21 cellular contexts compared by ENCODE assay signal in the genomic region with DNA sequence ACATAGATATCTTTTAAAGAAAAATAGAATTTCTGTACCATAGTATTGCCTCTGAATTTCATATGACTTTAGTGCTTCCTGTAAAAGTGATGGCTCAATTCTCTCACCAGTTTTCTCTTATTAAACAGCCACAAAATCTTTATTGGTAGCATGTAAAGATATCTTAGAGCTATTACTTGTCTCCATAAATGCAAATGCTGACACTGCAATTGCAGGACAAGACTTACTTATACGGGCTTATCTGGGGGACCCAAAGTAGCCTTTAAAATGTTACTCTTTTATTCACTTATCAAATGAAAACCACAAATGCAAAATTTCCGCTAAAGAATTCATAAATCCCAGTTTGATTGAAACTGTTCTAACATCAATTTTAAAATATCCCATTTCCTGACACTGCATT.
A peak's percentile ranks its signal among the peaks of the same experiment; 100 is the strongest.
DNase-seq lines count a peak whose midpoint lies in the region; ATAC-seq, FAIRE-seq and TF ChIP-seq lines count a peak whose summit lies in the region.
"Had no signal": no experiment of that assay in that cellular context is flagged by ENCODE, and none has a peak within 500 bp of the region (broad histone marks: within the 10 kb centered on the region; RNA-seq: fewer than 3 reads in every experiment).

No MANE protein-coding gene starts in this region.

- 40% methylated on average over 2 of the region's 2 CpGs for WGBS in HepG2 (ENCODE audit: low lambda C conversion rate)
- WGBS in right lobe of liver (ENCODE audit: insufficient coverage, low coverage, low lambda C conversion rate, missing lambda C conversion rate): 29% methylated on average over 2 of the region's 2 CpGs
- WGBS in body of pancreas, 2 donors: 44 to 46% methylated on average over 2 of the region's 2 CpGs

- H3K36me3 ChIP-seq in HepG2 (replicated peaks in 1 of 2; ENCODE audit: control insufficient read depth in 1 of 2, insufficient read depth in 2 of 2, low read length in 2 of 2) (no peaks in the 10 kb centered on the region), right lobe of liver (no peaks in the 10 kb centered on the region), body of pancreas (replicated peaks in 1 of 2; ENCODE audit: insufficient read depth in 1 of 2, low read depth in 2 of 2) (no peaks in the 10 kb centered on the region)
- H3K36me3 ChIP-seq: BLaER1 had no signal

- H3K4me3 ChIP-seq in HepG2 (replicated peaks in 1 of 3; ENCODE audit: insufficient read depth in 1 of 3, low read depth in 2 of 3, low read length in 3 of 3) (no peak overlapping the region), right lobe of liver (no peak overlapping the region), body of pancreas (no peak overlapping the region)
- H3K4me3 ChIP-seq: BLaER1 had no signal

- POLR2A ChIA-PET in HepG2 (lab: Yijun Ruan, JAX): no interaction called here

- H3K27me3 Mint-ChIP-seq in progenitor cell of endocrine pancreas: no peaks in the 10 kb centered on the region
- H3K27me3 Mint-ChIP-seq: B cell; CD4-positive, CD25-positive, alpha-beta regulatory T cell had no signal

- no peak overlapping the region for H3K9ac ChIP-seq in HepG2 (ENCODE audit: insufficient read depth, low read depth, low read length)
- H3K9ac ChIP-seq: BLaER1 had no signal

- in situ Hi-C loops in HepG2 (cut with HindIII; ENCODE audit: extremely low pct_ligation_motif_present, low pct_unique_long_range_greater_than_20kb) (no loop called here), Caki2 (cut with HindIII; ENCODE audit: low pct_unique_long_range_greater_than_20kb, low sequenced_read_pairs) (no loop called here)

- H3K4me3 Mint-ChIP-seq in progenitor cell of endocrine pancreas (ENCODE audit: low read depth): no peak overlapping the region
- H3K4me3 Mint-ChIP-seq: B cell; CD4-positive, CD25-positive, alpha-beta regulatory T cell; CD8-positive, alpha-beta T cell had no signal

- CTCF ChIA-PET in HepG2 (lab: Yijun Ruan, JAX; ENCODE audit: low intra/inter-chr PET ratio, low total read pairs): no interaction called here

- no peaks in the 10 kb centered on the region for H3K27me3 ChIP-seq in HepG2 (ENCODE audit: control insufficient read depth in 1 of 2, insufficient read depth in 2 of 2, low read length in 2 of 2)
- no peaks in the 10 kb centered on the region for H3K27me3 ChIP-seq in right lobe of liver
- no peaks in the 10 kb centered on the region for H3K27me3 ChIP-seq in body of pancreas
- H3K27me3 ChIP-seq: BLaER1 had no signal

- no peak overlapping the region for H2AFZ ChIP-seq in HepG2 (ENCODE audit: low read length)

- H3K9me3 ChIP-seq in HepG2 (ENCODE audit: low read length) (no peaks in the 10 kb centered on the region), right lobe of liver (no peaks in the 10 kb centered on the region), body of pancreas (no peaks in the 10 kb centered on the region)
- H3K9me3 ChIP-seq: BLaER1 had no signal

- no peaks in the 10 kb centered on the region for H4K20me1 ChIP-seq in HepG2 (ENCODE audit: insufficient read depth, low read length)
- H4K20me1 ChIP-seq: BLaER1 had no signal

- H3K27ac Mint-ChIP-seq in progenitor cell of endocrine pancreas: peak overlapping the region; percentile 9
- H3K27ac Mint-ChIP-seq: B cell; CD4-positive, CD25-positive, alpha-beta regulatory T cell; CD8-positive, alpha-beta T cell had no signal

- H3K36me3 Mint-ChIP-seq in progenitor cell of endocrine pancreas (ENCODE audit: insufficient read depth): no peaks in the 10 kb centered on the region
- H3K36me3 Mint-ChIP-seq: CD4-positive, CD25-positive, alpha-beta regulatory T cell; CD8-positive, alpha-beta T cell had no signal

- FAIRE-seq in HepG2 (lab: Jason Lieb, UNC): no peak
- FAIRE-seq: GM12891, GM18507, H1 had no signal

- ATAC-seq in HepG2 (no peak), right lobe of liver (no peak), body of pancreas (peak; percentile 18), Right ventricle myocardium inferior (no peak)
- ATAC-seq: CD8-positive, alpha-beta T cell had no signal

- DNase-seq in HepG2 (ENCODE audit: low spot score) (no peak), right lobe of liver (no peak), Caki2 (ENCODE audit: low read depth) (peak; percentile 1), body of pancreas (no peak), progenitor cell of endocrine pancreas (ENCODE audit: low spot score, unreplicated experiment) (no peak), ecto neural progenitor cell (ENCODE audit: low spot score) (no peak), Right ventricle myocardium inferior (ENCODE audit: missing footprints) (no peak), NCI-H2107 treated with DMSO at 0.1 percent for 48 hours (lab: John Stamatoyannopoulos, UW; ENCODE audit: unreplicated experiment) (no peak)
- DNase-seq: Calu3; CD4-positive, CD25-positive, alpha-beta regulatory T cell; CD8-positive, alpha-beta T cell; DMS79; GF-D8; H7; HCEC 1CT had no signal

- H3K4me1 Mint-ChIP-seq in progenitor cell of endocrine pancreas (ENCODE audit: low read depth): peaks cover 25% of the 10 kb centered on the region
- H3K4me1 Mint-ChIP-seq: B cell; CD4-positive, CD25-positive, alpha-beta regulatory T cell had no signal

- no peaks in the 10 kb centered on the region for H3K79me2 ChIP-seq in HepG2 (ENCODE audit: insufficient read depth, low read length)

- intact Hi-C loops in HepG2 (cut with micrococcal nuclease; ENCODE audit: unreplicated experiment) (no loop called here), right lobe of liver (cut with DNase I) (no loop called here), body of pancreas (cut with DNase I) (no loop called here), Right ventricle myocardium inferior (cut with DNase I) (no loop called here)

- TF ChIP-seq RAD21 in HepG2 (CRISPR knock-in tag; IDR thresholded peaks at IDR 0.05): no peak

- TF ChIP-seq CTCF in HepG2 (CRISPR knock-in tag; IDR thresholded peaks at IDR 0.05) (no peak), right lobe of liver (IDR thresholded peaks at IDR 0.05) (no peak), body of pancreas (IDR thresholded peaks at IDR 0.05) (no peak), progenitor cell of endocrine pancreas (IDR thresholded peaks at IDR 0.05; ENCODE audit: unreplicated experiment) (no peak)

- no peak overlapping the region for H3K4me2 ChIP-seq in HepG2 (ENCODE audit: low read depth, low read length)
- H3K4me2 ChIP-seq: BLaER1 had no signal

- H3K27ac ChIP-seq in HepG2 (ENCODE audit: extremely low read length, insufficient read depth, low read length): no peak overlapping the region
- H3K27ac ChIP-seq in right lobe of liver: no peak overlapping the region
- peak overlapping the region in 2 of 4 donors; percentile 49 to 51 for H3K27ac ChIP-seq in body of pancreas
- H3K27ac ChIP-seq: BLaER1, C4-2B had no signal

- no TSS peak for BruUV-seq in HepG2 (replicated peaks; lab: Mats Ljungman, UMichigan)

- TF ChIP-seq POLR2A in HepG2 (IDR thresholded peaks at IDR 0.05; ENCODE audit: insufficient read depth in 1 of 2, low read depth in 2 of 2, low read length in 2 of 2) (no peak), right lobe of liver (IDR thresholded peaks at IDR 0.05) (no peak), body of pancreas (IDR thresholded peaks at IDR 0.05) (no peak)

- TF ChIP-seq EP300 in HepG2 (IDR thresholded peaks at IDR 0.05; ENCODE audit: low read depth in 2 of 2, low read length in 2 of 2) (no peak), HepG2 (CRISPR knock-in tag; IDR thresholded peaks at IDR 0.05; ENCODE audit: borderline replicate concordance) (no peak)

- H3K4me1 ChIP-seq in HepG2 (ENCODE audit: insufficient read depth, low read length) (no peaks in the 10 kb centered on the region), right lobe of liver (no peaks in the 10 kb centered on the region), body of pancreas (no peaks in the 10 kb centered on the region)
- H3K4me1 ChIP-seq: BLaER1 had no signal

- peaks cover 8% of the 10 kb centered on the region for H3K9me3 Mint-ChIP-seq in progenitor cell of endocrine pancreas (ENCODE audit: low read depth)

TF ChIP-seq in HepG2, 621 proteins besides CTCF, POLR2A, EP300 and RAD21 (continues in another document):
- TF ChIP-seq ZNF234 (CRISPR knock-in tag; conservative IDR thresholded peaks at IDR 0.05) (no peak), MBD4 (IDR thresholded peaks at IDR 0.05; ENCODE audit: borderline replicate concordance, low read length) (no peak), ZNF343 (CRISPR knock-in tag; IDR thresholded peaks at IDR 0.05) (no peak), MAFF (IDR thresholded peaks at IDR 0.05; ENCODE audit: low read depth, low read length) (peak; percentile 79), SP1 (IDR thresholded peaks at IDR 0.05) (no peak), SP1 (CRISPR knock-in tag; IDR thresholded peaks at IDR 0.05) (no peak), MAFK (conservative IDR thresholded peaks at IDR 0.05 in 1 of 2, IDR thresholded peaks at IDR 0.05 in 1 of 2; ENCODE audit: low read length in 2 of 2) (peak; percentile 64 to 92)
- TF ChIP-seq, protein P1, sequence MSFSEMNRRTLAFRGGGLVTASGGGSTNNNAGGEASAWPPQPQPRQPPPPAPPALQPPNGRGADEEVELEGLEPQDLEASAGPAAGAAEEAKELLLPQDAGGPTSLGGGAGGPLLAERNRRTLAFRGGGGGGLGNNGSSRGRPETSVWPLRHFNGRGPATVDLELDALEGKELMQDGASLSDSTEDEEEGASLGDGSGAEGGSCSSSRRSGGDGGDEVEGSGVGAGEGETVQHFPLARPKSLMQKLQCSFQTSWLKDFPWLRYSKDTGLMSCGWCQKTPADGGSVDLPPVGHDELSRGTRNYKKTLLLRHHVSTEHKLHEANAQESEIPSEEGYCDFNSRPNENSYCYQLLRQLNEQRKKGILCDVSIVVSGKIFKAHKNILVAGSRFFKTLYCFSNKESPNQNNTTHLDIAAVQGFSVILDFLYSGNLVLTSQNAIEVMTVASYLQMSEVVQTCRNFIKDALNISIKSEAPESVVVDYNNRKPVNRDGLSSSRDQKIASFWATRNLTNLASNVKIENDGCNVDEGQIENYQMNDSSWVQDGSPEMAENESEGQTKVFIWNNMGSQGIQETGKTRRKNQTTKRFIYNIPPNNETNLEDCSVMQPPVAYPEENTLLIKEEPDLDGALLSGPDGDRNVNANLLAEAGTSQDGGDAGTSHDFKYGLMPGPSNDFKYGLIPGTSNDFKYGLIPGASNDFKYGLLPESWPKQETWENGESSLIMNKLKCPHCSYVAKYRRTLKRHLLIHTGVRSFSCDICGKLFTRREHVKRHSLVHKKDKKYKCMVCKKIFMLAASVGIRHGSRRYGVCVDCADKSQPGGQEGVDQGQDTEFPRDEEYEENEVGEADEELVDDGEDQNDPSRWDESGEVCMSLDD (CRISPR knock-in tag; IDR thresholded peaks at IDR 0.05; ENCODE audit: borderline replicate concordance): no peak
